In genomic region chr11:61816736-61817455, GRCh38 we compare ENCODE assay signal across 8 cellular contexts. TPM values are rescaled to one million over a fixed set of nuclear protein-coding genes. Genes with fewer than 3 reads are reported as not detected.
DNase-seq lines count a peak whose midpoint lies in the region; ATAC-seq and TF ChIP-seq lines count a peak whose summit lies in the region.

FADS1 (minus strand) TSS chr11:61817003; CDS start chr11:61816929, 74 bp downstream.

- H3K27ac Mint-ChIP-seq in activated T-helper 2 cell treated with anti-CD3 and anti-CD28 coated beads, Interferon-gamma antibody, Interleukin-2, Interleukin-4, amounts not matched to agents 10 μg/mL and 5 μg/mL and 100 μg/mL, durations not matched to agents 14 hours and 24 hours and 36 hours = peak within 1 kb of the TSS; percentile 96
- H3K27ac Mint-ChIP-seq in naive thymus-derived CD4-positive, alpha-beta T cell = peak within 1 kb of the TSS in 5 of 9 donors; percentile 8 to 97 (median 83)

- peak within 1 kb of the TSS; percentile 78 for H3K27ac ChIP-seq in Karpas-422 (ENCODE audit: low read length)
- H3K27ac ChIP-seq in naive thymus-derived CD4-positive, alpha-beta T cell (ENCODE audit: low read depth, low read length) = peak within 1 kb of the TSS; percentile 51

- TF ChIP-seq CTCF in fibroblast of mammary gland (conservative IDR thresholded peaks at IDR 0.05; ENCODE audit: control insufficient read depth, insufficient read depth, low read depth, low read length) = no peak

- intact Hi-C loops in activated T-helper 2 cell treated with anti-CD3 and anti-CD28 coated beads, Interferon-gamma antibody, Interleukin-2, Interleukin-4, amounts not matched to agents 10 μg/mL and 5 μg/mL and 100 μg/mL, durations not matched to agents 14 hours and 24 hours and 36 hours (cut with micrococcal nuclease) = loop anchor here (1.0 to 2.0 kb wide), 3 partner anchors 11 to 830 kb away; partner anchors contain the start of gene FADS2
- intact Hi-C loops in naive thymus-derived CD4-positive, alpha-beta T cell (cut with micrococcal nuclease) = loop anchor here (1.0 to 5.0 kb wide), 5 partner anchors 10 to 208 kb away; partner anchors contain the start of genes FADS3 (in 1 of the 2) and FTH1 (in 1 of the 2)

- no peaks in the 10 kb centered on the region for H3K27me3 ChIP-seq in Karpas-422 (ENCODE audit: low read length)
- peaks cover 0 to 10% of the 10 kb centered on the region in 2 donors for H3K27me3 ChIP-seq in naive thymus-derived CD4-positive, alpha-beta T cell (ENCODE audit: control insufficient read depth in 2 of 2, insufficient read depth in 2 of 2, low read length in 2 of 2)

- peaks cover 20% of the 10 kb centered on the region for H3K4me1 Mint-ChIP-seq in activated T-helper 2 cell treated with anti-CD3 and anti-CD28 coated beads, Interferon-gamma antibody, Interleukin-2, Interleukin-4, amounts not matched to agents 10 μg/mL and 5 μg/mL and 100 μg/mL, durations not matched to agents 14 hours and 24 hours and 36 hours (ENCODE audit: low read depth)
- peaks cover 0 to 24% (median 19%) of the 10 kb centered on the region in 7 donors for H3K4me1 Mint-ChIP-seq in naive thymus-derived CD4-positive, alpha-beta T cell

- H3K9me3 Mint-ChIP-seq in activated T-helper 2 cell treated with anti-CD3 and anti-CD28 coated beads, Interferon-gamma antibody, Interleukin-2, Interleukin-4, amounts not matched to agents 10 μg/mL and 5 μg/mL and 100 μg/mL, durations not matched to agents 14 hours and 24 hours and 36 hours = no peaks in the 10 kb centered on the region
- peaks cover 0 to 1% (median 0%) of the 10 kb centered on the region in 11 donors for H3K9me3 Mint-ChIP-seq in naive thymus-derived CD4-positive, alpha-beta T cell

- H3K4me1 ChIP-seq in Karpas-422 (ENCODE audit: low read length) = peaks cover 27% of the 10 kb centered on the region
- H3K4me1 ChIP-seq in naive thymus-derived CD4-positive, alpha-beta T cell (ENCODE audit: control insufficient read depth in 2 of 2, insufficient read depth in 2 of 2, low read length in 2 of 2) = peaks cover 8 to 12% of the 10 kb centered on the region in 2 donors

- no peaks in the 10 kb centered on the region for H4K20me1 ChIP-seq in Karpas-422 (ENCODE audit: insufficient read depth, low read depth, low read length)

- ATAC-seq in GM21528 (IDR thresholded peaks at IDR 0.05; ENCODE audit: low FRiP score, unreplicated experiment) = peak; percentile 59
- ATAC-seq in naive thymus-derived CD4-positive, alpha-beta T cell = peak; percentile 77
- peak; percentile 70 for ATAC-seq in stimulated activated naive CD8-positive, alpha-beta T cell treated with anti-CD3 and anti-CD28 coated beads, Interleukin-15, Interleukin-2, amounts not matched to agents 100 U/mL and 50 U/mL, for 24 hours

- H3K4me2 ChIP-seq in Karpas-422 (ENCODE audit: low read depth, low read length, poor library complexity, severe bottlenecking) = peak within 1 kb of the TSS; percentile 83

- DNase-seq in DMS 273 (lab: John Stamatoyannopoulos, UW; ENCODE audit: unreplicated experiment) = peak; percentile 97
- DNase-seq in Karpas-422 = peak; percentile 94
- peak; percentile 89 for DNase-seq in RPMI7951 (ENCODE audit: low read depth)
- peak; percentile 84 for DNase-seq in activated T-helper 2 cell treated with anti-CD3 and anti-CD28 coated beads, Interferon-gamma antibody, Interleukin-2, Interleukin-4, amounts not matched to agents 10 μg/mL and 5 μg/mL and 100 μg/mL, durations not matched to agents 14 hours and 24 hours and 36 hours (ENCODE audit: low spot score)
- DNase-seq in fibroblast of mammary gland (ENCODE audit: low read depth) = peak; percentile 92
- DNase-seq in naive thymus-derived CD4-positive, alpha-beta T cell = peak; percentile 45 to 88 (median 60)
- peak; percentile 87 for DNase-seq in stimulated activated naive CD8-positive, alpha-beta T cell treated with anti-CD3 and anti-CD28 coated beads, Interleukin-15, Interleukin-2, amounts not matched to agents 100 U/mL and 50 U/mL, for 24 hours

- H2AFZ ChIP-seq in Karpas-422 (ENCODE audit: low read length) = no peak within 1 kb of the TSS

- peak within 1 kb of the TSS; percentile 92 for H3K9ac ChIP-seq in Karpas-422 (ENCODE audit: low read length)

- H3K4me3 ChIP-seq in Karpas-422 (ENCODE audit: low read length) (peak within 1 kb of the TSS; percentile 79), fibroblast of mammary gland (ENCODE audit: control insufficient read depth, low read depth, low read length) (peak within 1 kb of the TSS; percentile 83)
- peak within 1 kb of the TSS; percentile 74 for H3K4me3 ChIP-seq in naive thymus-derived CD4-positive, alpha-beta T cell (ENCODE audit: low read length)

- H3K79me2 ChIP-seq in Karpas-422 (ENCODE audit: low read length) = peaks cover 11% of the 10 kb centered on the region; the same call in 1 of the 2 replicates

- POLR2A ChIA-PET in naive thymus-derived CD4-positive, alpha-beta T cell (lab: Charles Lee) = interaction anchor here (3.3 kb wide), 1 partner anchor 25 kb away, joined by 14 read pairs; the partner anchor contains the start of genes FEN1 and TMEM258

- peaks cover 40% of the 10 kb centered on the region for H3K36me3 Mint-ChIP-seq in activated T-helper 2 cell treated with anti-CD3 and anti-CD28 coated beads, Interferon-gamma antibody, Interleukin-2, Interleukin-4, amounts not matched to agents 10 μg/mL and 5 μg/mL and 100 μg/mL, durations not matched to agents 14 hours and 24 hours and 36 hours (ENCODE audit: low read depth)
- H3K36me3 Mint-ChIP-seq in naive thymus-derived CD4-positive, alpha-beta T cell = peaks cover 0 to 29% (median 0%) of the 10 kb centered on the region in 5 donors

- peak within 1 kb of the TSS; percentile 99 for H3K4me3 Mint-ChIP-seq in activated T-helper 2 cell treated with anti-CD3 and anti-CD28 coated beads, Interferon-gamma antibody, Interleukin-2, Interleukin-4, amounts not matched to agents 10 μg/mL and 5 μg/mL and 100 μg/mL, durations not matched to agents 14 hours and 24 hours and 36 hours (ENCODE audit: low read depth)
- peak within 1 kb of the TSS; percentile 84 to 98 (median 92) for H3K4me3 Mint-ChIP-seq in naive thymus-derived CD4-positive, alpha-beta T cell

- CTCF ChIA-PET in naive thymus-derived CD4-positive, alpha-beta T cell (lab: Charles Lee) = interaction anchor here (0.7 to 1.0 kb wide), 2 partner anchors 20 to 164 kb away, joined by 3 read pairs; no protein-coding TSS in a partner anchor

- no peaks in the 10 kb centered on the region for H3K27me3 Mint-ChIP-seq in activated T-helper 2 cell treated with anti-CD3 and anti-CD28 coated beads, Interferon-gamma antibody, Interleukin-2, Interleukin-4, amounts not matched to agents 10 μg/mL and 5 μg/mL and 100 μg/mL, durations not matched to agents 14 hours and 24 hours and 36 hours (ENCODE audit: low read depth)
- H3K27me3 Mint-ChIP-seq in naive thymus-derived CD4-positive, alpha-beta T cell = peaks cover 3 to 30% (median 15%) of the 10 kb centered on the region in 5 donors

- H3K9me2 ChIP-seq in Karpas-422 (replicated peaks; ENCODE audit: insufficient read depth, low read length) = no peaks in the 10 kb centered on the region

- no peaks in the 10 kb centered on the region for H3K9me3 ChIP-seq in Karpas-422 (ENCODE audit: low read length)
- H3K9me3 ChIP-seq in naive thymus-derived CD4-positive, alpha-beta T cell (ENCODE audit: control insufficient read depth in 2 of 3, low read length in 3 of 3) = no peaks in the 10 kb centered on the region

- H3K36me3 ChIP-seq in Karpas-422 (ENCODE audit: insufficient read depth, low read length) = peaks cover 10% of the 10 kb centered on the region
- no peaks in the 10 kb centered on the region for H3K36me3 ChIP-seq in naive thymus-derived CD4-positive, alpha-beta T cell (ENCODE audit: control insufficient read depth in 2 of 3, insufficient read depth in 3 of 3, low read length in 3 of 3)

RNA-seq across cellular contexts. Expression of gene FADS1, which starts in this region (rescaled TPM):
- total RNA-seq in Karpas-422 (2014; rRNA removed; shearing (Covaris generic); ENCODE audit: low replicate concordance) = 80.3 and 99.6 TPM in 2 replicates
- total RNA-seq in RPMI7951 (2014; rRNA removed; shearing (Covaris generic)) = 40.8 and 50.6 TPM in 2 replicates
- total RNA-seq in activated T-helper 2 cell treated with anti-CD3 and anti-CD28 coated beads, Interferon-gamma antibody, Interleukin-2, Interleukin-4, amounts not matched to agents 10 μg/mL and 5 μg/mL and 100 μg/mL, durations not matched to agents 14 hours and 24 hours and 36 hours = 114 and 116 TPM in 2 replicates
- total RNA-seq in naive thymus-derived CD4-positive, alpha-beta T cell = 10 to 100 TPM in 2 of 5 experiments, 1 to 10 TPM in 1, under 1 TPM in 2; 0.62 to 52.1 (median 2.3) TPM
- polyA plus RNA-seq in naive thymus-derived CD4-positive, alpha-beta T cell = 1 to 10 TPM in 1 of 2 donors, not detected in 1; 2.9 TPM

Comparison
In these comparisons a context has a peak if more than half of its experiments do, and no peak if none do; other contexts are left out.
1. Peak in every context shown above with its lines: DNase-seq, ATAC-seq, H3K4me3 ChIP-seq and H3K27ac ChIP-seq.